Comparison of ENCODE assay signal across 8 cellular contexts in the genomic region with DNA sequence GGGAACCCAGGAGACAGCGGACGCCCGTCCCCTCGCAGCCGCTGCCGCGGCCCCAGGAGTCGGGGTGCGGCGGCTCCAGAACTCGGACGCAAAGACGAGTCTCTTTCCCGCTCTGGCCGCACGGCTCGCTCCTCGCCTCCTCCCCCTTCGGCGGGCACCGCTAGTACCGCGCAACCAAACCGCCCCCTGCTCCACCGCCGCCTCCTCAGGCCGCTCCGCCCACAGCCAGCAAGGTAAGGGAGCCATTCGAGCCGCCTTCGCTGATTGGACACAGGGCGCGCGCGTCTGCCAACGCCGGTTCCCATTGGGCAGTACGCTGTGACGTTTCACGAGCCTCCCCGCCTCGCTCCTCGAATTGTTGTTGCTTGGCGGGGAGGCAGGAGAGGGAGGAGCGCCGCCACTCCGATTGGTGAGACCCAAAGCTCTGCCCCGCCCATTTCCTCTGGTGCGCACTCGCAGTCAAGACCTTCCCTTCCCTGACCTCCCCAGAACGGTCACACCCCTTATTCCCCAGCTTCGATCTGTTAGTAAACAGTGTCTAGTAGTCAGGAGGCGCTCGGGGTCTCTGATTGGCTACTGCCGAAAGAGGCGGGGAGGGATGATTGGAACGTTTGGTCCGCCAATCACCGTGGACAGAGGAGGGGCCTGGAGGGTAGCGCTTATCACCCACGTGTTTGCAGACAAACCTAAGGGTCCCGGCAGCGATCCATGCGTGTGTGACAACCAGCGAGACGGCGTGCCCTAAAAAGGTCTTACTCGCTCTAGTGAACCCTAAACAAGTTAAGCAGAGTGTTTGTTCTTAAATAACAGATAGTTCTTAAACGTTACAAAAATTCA. TPM values are rescaled to one million over a fixed set of nuclear protein-coding genes. Genes with fewer than 3 reads are reported as not detected.
DNase-seq lines count a peak whose midpoint lies in the region; ATAC-seq and TF ChIP-seq lines count a peak whose summit lies in the region.

TSS of gene RPS6KA5 (minus strand) at position 170 of the 837 bp plus-strand sequence. CDS start 207 bp downstream, outside the sequence.

- H3K27me3 Mint-ChIP-seq in activated CD4-positive, alpha-beta T cell treated with anti-CD3 and anti-CD28 coated beads, Interleukin-2, amount 10 ng/mL, durations not matched to agents 24 days and 14 days, result no peaks in the 10 kb centered on the region

- no peaks in the 10 kb centered on the region for H3K4me1 ChIP-seq in colonic mucosa

- POLR2A ChIA-PET in BJ (lab: Charles Lee), result interaction anchor here (0.6 kb wide), 1 partner anchor 10 kb away, joined by 7 read pairs; no protein-coding TSS in a partner anchor

- TF ChIP-seq CTCF in BJ (IDR thresholded peaks at IDR 0.05; ENCODE audit: insufficient read depth, low read depth, low read length), result no peak
- no peak for TF ChIP-seq CTCF in colonic mucosa (IDR thresholded peaks at IDR 0.05)

- H3K4me1 Mint-ChIP-seq in activated CD4-positive, alpha-beta T cell treated with anti-CD3 and anti-CD28 coated beads, Interleukin-2, amount 10 ng/mL, durations not matched to agents 24 days and 14 days, result peaks cover 51% of the 10 kb centered on the region

- intact Hi-C loops in activated CD4-positive, alpha-beta T cell treated with anti-CD3 and anti-CD28 coated beads, Interleukin-2, amount 10 ng/mL, durations not matched to agents 24 days and 14 days (cut with micrococcal nuclease), result loop anchor here (1.0 to 10.0 kb wide), 11 partner anchors 24 to 678 kb away; partner anchors contain the start of genes CCDC88C, DGLUCY and PPP4R3A
- intact Hi-C loops in colonic mucosa (cut with DNase I), result no loop called here

- no peaks in the 10 kb centered on the region for H3K27me3 ChIP-seq in BJ (ENCODE audit: control insufficient read depth, insufficient read depth, low read length)
- no peaks in the 10 kb centered on the region for H3K27me3 ChIP-seq in colonic mucosa
- H3K27me3 ChIP-seq in layer of hippocampus (ENCODE audit: control insufficient read depth, insufficient read depth, low read length), result no peaks in the 10 kb centered on the region

- H3K4me3 ChIP-seq in BJ (ENCODE audit: low read depth, low read length), result peak within 1 kb of the TSS; percentile 76
- H3K4me3 ChIP-seq in colonic mucosa, result peak within 1 kb of the TSS; percentile 79

- CTCF ChIA-PET in BJ (lab: Yijun Ruan, JAX), result interaction anchor here (1.0 to 2.3 kb wide), 3 partner anchors 20 to 112 kb away, joined by 3 to 7 read pairs (median 4); no protein-coding TSS in a partner anchor

- ATAC-seq in GM19324 (IDR thresholded peaks at IDR 0.05; ENCODE audit: low FRiP score, unreplicated experiment) (peak; percentile 93), HG03469 (IDR thresholded peaks at IDR 0.05; ENCODE audit: unreplicated experiment) (peak; percentile 77)

- H3K4me3 Mint-ChIP-seq in activated CD4-positive, alpha-beta T cell treated with anti-CD3 and anti-CD28 coated beads, Interleukin-2, amount 10 ng/mL, durations not matched to agents 24 days and 14 days, result peak within 1 kb of the TSS; percentile 85

- peaks cover 25% of the 10 kb centered on the region for H3K36me3 Mint-ChIP-seq in activated CD4-positive, alpha-beta T cell treated with anti-CD3 and anti-CD28 coated beads, Interleukin-2, amount 10 ng/mL, durations not matched to agents 24 days and 14 days (ENCODE audit: low read depth)

- peak; percentile 99 for DNase-seq in BJ (ENCODE audit: low read depth)
- DNase-seq in NCI-H526 treated with DMSO at 0.1 percent for 48 hours (lab: John Stamatoyannopoulos, UW), result peak; percentile 99
- peak; percentile 100 for DNase-seq in activated CD4-positive, alpha-beta T cell treated with anti-CD3 and anti-CD28 coated beads, Interleukin-2, amount 10 ng/mL, durations not matched to agents 24 days and 14 days
- DNase-seq in colonic mucosa, result peak; percentile 100
- peak; percentile 98 to 99 for DNase-seq in stimulated activated CD4-positive, alpha-beta T cell treated with anti-CD3 and anti-CD28 coated beads, Interleukin-1b, Interleukin-23, amount 100 ng/mL, for 4 hours (ENCODE audit: low read depth in 2 of 2)

- peaks cover 7% of the 10 kb centered on the region for H3K9me3 Mint-ChIP-seq in activated CD4-positive, alpha-beta T cell treated with anti-CD3 and anti-CD28 coated beads, Interleukin-2, amount 10 ng/mL, durations not matched to agents 24 days and 14 days

- H3K36me3 ChIP-seq in BJ (ENCODE audit: control insufficient read depth, insufficient read depth, low read length), result no peaks in the 10 kb centered on the region
- H3K36me3 ChIP-seq in colonic mucosa, result no peaks in the 10 kb centered on the region

- peak within 1 kb of the TSS; percentile 90 to 92 for H3K9ac ChIP-seq in colonic mucosa (ENCODE audit: low read depth in 2 of 2, low read length in 2 of 2)

- peak within 1 kb of the TSS; percentile 96 for H3K27ac ChIP-seq in colonic mucosa
- peak within 1 kb of the TSS; percentile 95 for H3K27ac ChIP-seq in layer of hippocampus (ENCODE audit: low read depth, low read length)

- H3K9me3 ChIP-seq in colonic mucosa, result no peaks in the 10 kb centered on the region

- H3K27ac Mint-ChIP-seq in activated CD4-positive, alpha-beta T cell treated with anti-CD3 and anti-CD28 coated beads, Interleukin-2, amount 10 ng/mL, durations not matched to agents 24 days and 14 days, result peak within 1 kb of the TSS; percentile 76

RNA-seq across cellular contexts. Expression of gene RPS6KA5, which starts in this region (rescaled TPM):
- 0.22 and 0.39 TPM in 2 replicates for polyA plus RNA-seq in BJ (2011; rRNA removed)
- polyA minus RNA-seq in BJ (2011; rRNA and poly(A)+ RNA removed), result 0.09 and 0.26 TPM in 2 replicates
- total RNA-seq in activated CD4-positive, alpha-beta T cell treated with anti-CD3 and anti-CD28 coated beads, Interleukin-2, amount 10 ng/mL, durations not matched to agents 24 days and 14 days, result 13.5 and 13.8 TPM in 2 replicates
- 10 to 100 TPM; 15.2 to 19.2 TPM for total RNA-seq in colonic mucosa

Comparison
In these comparisons a context has a peak if more than half of its experiments do, and no peak if none do; other contexts are left out.
1. Peak in every context shown above with its lines: DNase-seq, ATAC-seq, H3K4me3 ChIP-seq and H3K27ac ChIP-seq.
2. Peak in DNase-seq and H3K4me3 ChIP-seq in BJ; RNA of the gene not detected or under 1 TPM.